In the genomic region with DNA sequence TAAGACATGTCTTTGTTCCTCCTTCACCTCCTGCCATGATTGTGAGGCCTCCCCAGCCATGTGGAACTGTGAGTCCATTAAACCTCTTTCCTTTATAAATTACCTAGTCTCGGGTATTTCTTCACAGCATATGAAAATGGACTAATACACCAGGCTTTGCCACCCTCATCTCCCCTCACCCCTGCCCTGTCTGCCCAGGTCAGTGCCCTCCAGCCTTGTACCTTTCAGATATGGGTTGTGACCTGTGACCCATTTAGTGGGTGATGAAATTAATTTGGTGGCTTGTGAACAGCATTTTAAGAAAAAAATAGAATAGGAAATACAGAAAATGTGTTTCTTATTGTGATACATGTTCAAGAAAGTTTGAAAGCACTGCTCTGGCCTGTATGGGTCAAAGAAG, we compare ENCODE assay signal across 28 cellular contexts. TPM values are rescaled to one million over a fixed set of nuclear protein-coding genes. Genes with fewer than 3 reads are reported as not detected.
A peak's percentile ranks its signal among the peaks of the same experiment; 100 is the strongest.
DNase-seq lines count a peak whose midpoint lies in the region; ATAC-seq, FAIRE-seq and TF ChIP-seq lines count a peak whose summit lies in the region.
"Had no signal": no experiment of that assay in that cellular context is flagged by ENCODE, and none has a peak within 500 bp of the region (broad histone marks: within the 10 kb centered on the region; RNA-seq: fewer than 3 reads in every experiment).

No MANE protein-coding gene starts in this region.

- H3K36me3 Mint-ChIP-seq in CD14-positive monocyte, result peaks cover 9 to 10% of the 10 kb centered on the region in 2 donors
- peaks cover 18% of the 10 kb centered on the region for H3K36me3 Mint-ChIP-seq in CD4-positive, alpha-beta T cell (ENCODE audit: low read depth)

- CTCF ChIA-PET in CD4-positive, alpha-beta T cell (lab: Charles Lee), result no interaction called here
- CTCF ChIA-PET in GM12878 (lab: Yijun Ruan, JAX), result interaction anchor here (1.3 to 1.6 kb wide), 3 partner anchors 31 to 110 kb away, joined by 3 to 4 read pairs (median 3); no protein-coding TSS in a partner anchor

- SMC1A ChIA-PET in GM12878 (lab: Charles Lee; ENCODE audit: uncharacterized antibody, unreplicated experiment), result interaction anchor here (1.0 to 1.8 kb wide), 9 partner anchors 9 to 110 kb away, joined by 3 to 7 read pairs (median 4); no protein-coding TSS in a partner anchor

- no peak for TF ChIP-seq RAD21 in GM12878 (IDR thresholded peaks at IDR 0.05; ENCODE audit: insufficient read depth, low read depth, low read length)

- in situ Hi-C loops in GM12878 (cut with MboI) (no loop called here), gastrocnemius medialis (cut with MboI; ENCODE audit: low sequenced_read_pairs in 4 of 4) (no loop called here)

- H3K36me3 ChIP-seq in GM12878 (ENCODE audit: control insufficient read depth in 2 of 2, insufficient read depth in 2 of 2, low read length in 1 of 2) (no peaks in the 10 kb centered on the region), gastrocnemius medialis (no peaks in the 10 kb centered on the region), lower lobe of right lung (no peaks in the 10 kb centered on the region), BE2C (no peaks in the 10 kb centered on the region)
- H3K36me3 ChIP-seq: brain microvascular endothelial cell, ovary, tibial artery had no signal

- peak overlapping the region in 6 of 7 donors; percentile 23 to 86 (median 78) for H3K27ac Mint-ChIP-seq in CD14-positive monocyte
- peak overlapping the region; percentile 15 for H3K27ac Mint-ChIP-seq in CD4-positive, alpha-beta T cell
- H3K27ac Mint-ChIP-seq: T-helper 2 cell treated with Interferon-gamma antibody and Interleukin-4, amounts not matched to agents 5 μg/mL and 100 μg/mL, for 36 hours had no signal

- no peaks in the 10 kb centered on the region for H3K4me1 ChIP-seq in GM12878 (ENCODE audit: control insufficient read depth, insufficient read depth, low read length)
- H3K4me1 ChIP-seq in gastrocnemius medialis, result peaks cover 36 to 42% of the 10 kb centered on the region in 2 donors
- peaks cover 12% of the 10 kb centered on the region for H3K4me1 ChIP-seq in lower lobe of right lung
- H3K4me1 ChIP-seq in BE2C, result no peaks in the 10 kb centered on the region; the same call in 1 of the 2 replicates
- H3K4me1 ChIP-seq: tibial artery had no signal

- no TSS peak for BruUV-seq in GM12878 (replicated peaks; lab: Mats Ljungman, UMichigan)

- intact Hi-C loops in CD14-positive monocyte (cut with micrococcal nuclease) (no loop called here), GM12878 (cut with micrococcal nuclease; ENCODE audit: unreplicated experiment) (loop anchor here (5.0 kb wide), 1 partner anchor 108 kb away; no protein-coding TSS in a partner anchor), gastrocnemius medialis (cut with DNase I; ENCODE audit: low total_unique reads) (loop anchor here (5.0 to 10.0 kb wide), 2 partner anchors 153 to 220 kb away; a partner anchor contains a TSS), lower lobe of right lung (cut with DNase I) (no loop called here)
- intact Hi-C loops in CD4-positive, alpha-beta T cell (cut with DNase I, micrococcal nuclease), result loop anchor here in 1 of 2 experiments (5.0 kb wide), 1 partner anchor 68 kb away; no protein-coding TSS in a partner anchor

- no peak for DNase-seq in CD14-positive monocyte (ENCODE audit: low spot score)
- no peak for DNase-seq in CD4-positive, alpha-beta T cell
- no peak for DNase-seq in GM12878 (ENCODE audit: low read depth, low spot score)
- no peak for DNase-seq in gastrocnemius medialis
- no peak for DNase-seq in lower lobe of right lung
- DNase-seq in BE2C, result no peak
- DNase-seq: activated naive CD4-positive, alpha-beta T cell treated with anti-CD3 and anti-CD28 coated beads, Interleukin-2, amount 10 ng/mL, durations not matched to agents 7 days and 5 days; amniotic stem cell; brain microvascular endothelial cell; cerebellar nuclear complex; DMS79 treated with DMSO at 0.1 percent for 48 hours; dorsolateral prefrontal cortex; GDM1; HCEC 1CT; mammary epithelial cell; NCI-H146; ovary; right cardiac atrium; SIG-M5; spleen; stimulated activated CD4-positive, alpha-beta T cell treated with anti-CD3 and anti-CD28 coated beads, Interleukin-2, amount 100 ng/mL, for 24 hours; tibial artery had no signal

- no peak for TF ChIP-seq EP300 in GM12878 (IDR thresholded peaks at IDR 0.05; ENCODE audit: borderline replicate concordance in 1 of 2, control insufficient read depth in 1 of 2, low read depth in 2 of 2, low read length in 2 of 2)

- no peak overlapping the region for H3K4me3 Mint-ChIP-seq in CD14-positive monocyte
- H3K4me3 Mint-ChIP-seq in CD4-positive, alpha-beta T cell, result no peak overlapping the region
- H3K4me3 Mint-ChIP-seq: activated naive CD4-positive, alpha-beta T cell treated with anti-CD3 and anti-CD28 coated beads, Interleukin-2, amount 10 ng/mL, durations not matched to agents 7 days and 5 days; neural crest cell; T-helper 2 cell treated with Interferon-gamma antibody and Interleukin-4, amounts not matched to agents 5 μg/mL and 100 μg/mL, for 36 hours had no signal

- H3K4me3 ChIP-seq in GM12878 (no peak overlapping the region), gastrocnemius medialis (no peak overlapping the region), lower lobe of right lung (no peak overlapping the region), BE2C (ENCODE audit: low read depth, low read length) (no peak overlapping the region)
- H3K4me3 ChIP-seq: dorsolateral prefrontal cortex, hepatocyte, ovary, spleen, tibial artery had no signal

- no peaks in the 10 kb centered on the region for H4K20me1 ChIP-seq in GM12878 (ENCODE audit: control insufficient read depth, insufficient read depth)

- 36% methylated on average over 1 of the region's 1 CpG for WGBS in GM12878 (ENCODE audit: insufficient coverage, insufficient replicate concordance, low lambda C conversion rate, missing lambda C conversion rate)

- RAD21 ChIA-PET in GM12878 (lab: Charles Lee; ENCODE audit: unreplicated experiment), result interaction anchor here (1.0 to 1.6 kb wide), 4 partner anchors 57 to 95 kb away, joined by 3 to 6 read pairs (median 4); no protein-coding TSS in a partner anchor

- H3K27ac ChIP-seq in CD4-positive, alpha-beta T cell (ENCODE audit: low read depth, low read length), result peak overlapping the region; percentile 13
- H3K27ac ChIP-seq in GM12878 (ENCODE audit: control insufficient read depth, insufficient read depth), result no peak overlapping the region
- H3K27ac ChIP-seq in gastrocnemius medialis, result peak overlapping the region in 3 of 4 donors; percentile 7 to 81 (median 38)
- H3K27ac ChIP-seq in lower lobe of right lung, result no peak overlapping the region
- H3K27ac ChIP-seq: brain microvascular endothelial cell, C4-2B, dorsolateral prefrontal cortex, hepatocyte, ovary, tibial artery had no signal

- H3K9ac ChIP-seq in GM12878 (ENCODE audit: control insufficient read depth, insufficient read depth, low read length), result no peak overlapping the region

- ATAC-seq in CD4-positive, alpha-beta T cell (ENCODE audit: poor library complexity), result no peak
- ATAC-seq in GM12878 (no peak), gastrocnemius medialis (no peak), lower lobe of right lung (no peak), HG03521 (IDR thresholded peaks at IDR 0.05; ENCODE audit: unreplicated experiment) (no peak)
- ATAC-seq: right cardiac atrium had no signal

- peaks cover 27% of the 10 kb centered on the region for H3K4me1 Mint-ChIP-seq in CD14-positive monocyte
- H3K4me1 Mint-ChIP-seq in CD4-positive, alpha-beta T cell (ENCODE audit: low read depth), result peaks cover 16% of the 10 kb centered on the region

- H3K9me3 ChIP-seq in CD4-positive, alpha-beta T cell (ENCODE audit: control insufficient read depth, low read length), result no peaks in the 10 kb centered on the region
- no peaks in the 10 kb centered on the region for H3K9me3 ChIP-seq in GM12878 (replicated peaks; ENCODE audit: control insufficient read depth, insufficient read depth, low read length)
- H3K9me3 ChIP-seq in gastrocnemius medialis, result no peaks in the 10 kb centered on the region
- no peaks in the 10 kb centered on the region for H3K9me3 ChIP-seq in lower lobe of right lung
- H3K9me3 ChIP-seq in BE2C, result no peaks in the 10 kb centered on the region
- H3K9me3 ChIP-seq: ovary, spleen, tibial artery had no signal

- H3K27me3 ChIP-seq in CD4-positive, alpha-beta T cell (ENCODE audit: control insufficient read depth, insufficient read depth, low read length), result no peaks in the 10 kb centered on the region
- H3K27me3 ChIP-seq in GM12878 (replicated peaks in 1 of 2; ENCODE audit: control insufficient read depth in 2 of 2, insufficient read depth in 2 of 2, low read length in 1 of 2) (no peaks in the 10 kb centered on the region), gastrocnemius medialis (no peaks in the 10 kb centered on the region), lower lobe of right lung (ENCODE audit: low read depth) (no peaks in the 10 kb centered on the region), BE2C (no peaks in the 10 kb centered on the region)
- H3K27me3 ChIP-seq: brain microvascular endothelial cell, dorsolateral prefrontal cortex, hepatocyte, ovary, spleen had no signal

- FAIRE-seq in GM12878 (lab: Jason Lieb, UNC), result no peak
- FAIRE-seq: frontal cortex had no signal

- H3K9me3 Mint-ChIP-seq in CD14-positive monocyte, result peaks cover 0 to 8% (median 5%) of the 10 kb centered on the region in 7 donors
- no peaks in the 10 kb centered on the region for H3K9me3 Mint-ChIP-seq in CD4-positive, alpha-beta T cell
- H3K9me3 Mint-ChIP-seq: activated naive CD4-positive, alpha-beta T cell treated with anti-CD3 and anti-CD28 coated beads, Interleukin-2, amount 10 ng/mL, durations not matched to agents 7 days and 5 days; neural crest cell; T-helper 2 cell treated with Interferon-gamma antibody and Interleukin-4, amounts not matched to agents 5 μg/mL and 100 μg/mL, for 36 hours had no signal

- no peaks in the 10 kb centered on the region for H3K79me2 ChIP-seq in GM12878 (ENCODE audit: control insufficient read depth, insufficient read depth, low read length)
- H3K79me2 ChIP-seq: hepatocyte had no signal

- no peak for TF ChIP-seq CTCF in CD14-positive monocyte (IDR thresholded peaks at IDR 0.05)
- no peak for TF ChIP-seq CTCF in CD4-positive, alpha-beta T cell (IDR thresholded peaks at IDR 0.05)
- no peak for TF ChIP-seq CTCF in GM12878 (IDR thresholded peaks at IDR 0.05 in 2 of 3, conservative IDR thresholded peaks at IDR 0.05 in 1 of 3; ENCODE audit: control insufficient read depth in 2 of 3, extremely low read depth in 1 of 3, insufficient read depth in 1 of 3, low read depth in 3 of 3, low read length in 3 of 3)
- TF ChIP-seq CTCF in gastrocnemius medialis (IDR thresholded peaks at IDR 0.05 in 4 of 5, conservative IDR thresholded peaks at IDR 0.05 in 1 of 5), result no peak
- no peak for TF ChIP-seq CTCF in lower lobe of right lung (IDR thresholded peaks at IDR 0.05)
- no peak for TF ChIP-seq CTCF in BE2C (IDR thresholded peaks at IDR 0.05; ENCODE audit: low read depth, low read length)

- POLR2A ChIA-PET in CD4-positive, alpha-beta T cell (lab: Charles Lee), result interaction anchor here (1.6 kb wide), 1 partner anchor 152 kb away, joined by 7 read pairs; no protein-coding TSS in a partner anchor
- POLR2A ChIA-PET in GM12878 (lab: Charles Lee), result interaction anchor here (1.2 to 1.5 kb wide), 2 partner anchors 10 to 29 kb away, joined by 4 to 8 read pairs; no protein-coding TSS in a partner anchor

- TF ChIP-seq POLR2A in GM12878 (IDR thresholded peaks at IDR 0.05; ENCODE audit: low read depth, low read length) (no peak), gastrocnemius medialis (IDR thresholded peaks at IDR 0.05) (no peak)

- peaks cover 0 to 2% (median 1%) of the 10 kb centered on the region in 3 donors for H3K27me3 Mint-ChIP-seq in CD14-positive monocyte (ENCODE audit: low read depth in 3 of 3)
- H3K27me3 Mint-ChIP-seq in CD4-positive, alpha-beta T cell, result no peaks in the 10 kb centered on the region
- H3K27me3 Mint-ChIP-seq: activated naive CD4-positive, alpha-beta T cell treated with anti-CD3 and anti-CD28 coated beads, Interleukin-2, amount 10 ng/mL, durations not matched to agents 7 days and 5 days had no signal

- no peak overlapping the region for H2AFZ ChIP-seq in GM12878 (ENCODE audit: control insufficient read depth, low read depth, low read length)
- H2AFZ ChIP-seq: hepatocyte had no signal

- H3K4me2 ChIP-seq in GM12878 (ENCODE audit: control insufficient read depth, insufficient read depth), result no peak overlapping the region
- H3K4me2 ChIP-seq: hepatocyte had no signal

RNA-seq across cellular contexts. Expression of a gene that starts 56.3 kb away (rescaled TPM):
- polyA plus RNA-seq in CD14-positive monocyte, result under 1 TPM in 1 of 2 donors, not detected in 1; 0.13 TPM
- 1 to 10 TPM; 3.8 to 4.1 TPM for total RNA-seq in CD4-positive, alpha-beta T cell
- 6.4 and 7.5 TPM in 2 replicates for total RNA-seq in GM12878 (2013; cell fraction: nucleolus; rRNA removed)
- total RNA-seq in GM12878 (2014; rRNA removed), result 2.8 and 2.9 TPM in 2 replicates
- 2.8 and 3.1 TPM in 2 replicates for total RNA-seq in GM12878 (2014; rRNA removed; fragmentation: Illumina TruSeq; extraction: Trizol)
- total RNA-seq in GM12878 (2021), result 1.6 and 2.2 TPM in 2 replicates
- not detected for polyA plus RNA-seq in GM12878 (2011; ENCODE audit: low read depth)
- 0.43 and 0.52 TPM in 2 replicates for polyA plus RNA-seq in GM12878 (2011; rRNA removed)
- 0.18 and 0.33 TPM in 2 replicates for polyA plus RNA-seq in GM12878 (2011; cell fraction: cytosol; rRNA removed)
- polyA plus RNA-seq in GM12878 (2011; cell fraction: nucleus; rRNA removed), result 0.88 and 1.0 TPM in 2 replicates
- 0.26 and 0.52 TPM in 2 replicates for polyA plus RNA-seq in GM12878 (2012)
- polyA plus RNA-seq in GM12878 (2014; fragmentation: Illumina TruSeq; extraction: Trizol), result 0.95 and 1.2 TPM in 2 replicates
- polyA plus RNA-seq in GM12878 (2014; fragmentation: Nextera tagmentation; extraction: Ambion mirVana), result under 1 TPM; 0.37 to 0.42 TPM
- polyA plus RNA-seq in GM12878 (2014; rRNA removed), result 1.6 and 2.0 TPM in 2 replicates
- 1 to 10 TPM in 1 of 2 experiments, under 1 TPM in 1; 0.72 to 1.6 TPM for polyA plus RNA-seq in GM12878 (2016; fragmentation: Nextera tagmentation; extraction: Ambion mirVana)
- polyA minus RNA-seq in GM12878 (2011; rRNA and poly(A)+ RNA removed), result 1.4 and 1.7 TPM in 2 replicates
- 0.42 TPM in 1 of 2 replicates, not detected in the other for polyA minus RNA-seq in GM12878 (2011; cell fraction: cytosol; rRNA and poly(A)+ RNA removed)
- 0.85 and 1.6 TPM in 2 replicates for polyA minus RNA-seq in GM12878 (2011; cell fraction: nucleus; rRNA and poly(A)+ RNA removed)
- under 1 TPM; 0.27 to 0.61 (median 0.46) TPM for total RNA-seq in gastrocnemius medialis
- 0.62 TPM for total RNA-seq in lower lobe of right lung
- polyA plus RNA-seq in BE2C (2012; ENCODE audit: insufficient read depth, insufficient read length, low read depth), result 4.8 TPM

Comparison
In these comparisons a context has a peak if more than half of its experiments do, and no peak if none do; other contexts are left out.
1. H3K27ac ChIP-seq: peak in CD4-positive, alpha-beta T cell (single experiment) and gastrocnemius medialis (3 of 4); none in GM12878 (single experiment) and lower lobe of right lung (single experiment).
2. intact Hi-C loops: an anchor here in GM12878 (5.0 kb wide) and gastrocnemius medialis (5.0 to 10.0 kb wide); none called in CD14-positive monocyte and lower lobe of right lung.